8 cellular contexts compared by ENCODE assay signal in the genomic region with DNA sequence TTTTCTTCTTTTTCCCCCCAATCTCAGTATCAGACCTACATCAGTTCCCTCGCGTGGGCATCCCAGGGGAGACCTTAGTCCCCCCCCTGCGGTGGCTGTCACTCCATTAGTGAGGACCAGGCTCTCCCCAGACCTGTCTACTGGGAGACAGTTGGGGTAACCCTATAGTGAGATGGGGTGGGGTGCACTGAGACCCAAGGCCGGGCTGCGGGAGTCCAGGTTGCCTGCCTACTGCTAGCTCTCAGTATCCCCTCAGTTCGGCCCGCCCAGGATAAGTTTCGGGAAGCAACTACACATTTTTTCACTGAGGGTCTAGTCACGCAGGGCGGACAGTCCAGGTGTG. TPM values are rescaled to one million over a fixed set of nuclear protein-coding genes. Genes with fewer than 3 reads are reported as not detected.
DNase-seq lines count a peak whose midpoint lies in the region; ATAC-seq and TF ChIP-seq lines count a peak whose summit lies in the region.

No MANE protein-coding gene starts in this region.

- H3K27me3 ChIP-seq in A673 (replicated peaks; ENCODE audit: insufficient read depth, low read depth, low read length, poor library complexity) = no peaks in the 10 kb centered on the region
- H3K27me3 ChIP-seq in muscle layer of colon (ENCODE audit: control insufficient read depth in 1 of 2, insufficient read depth in 2 of 2, low read length in 2 of 2) = no peaks in the 10 kb centered on the region

- H3K4me1 ChIP-seq in A673 (ENCODE audit: insufficient read depth, low read length, poor library complexity, severe bottlenecking) (peaks cover 12% of the 10 kb centered on the region), muscle layer of colon (ENCODE audit: insufficient read depth, low read length) (peaks cover 19% of the 10 kb centered on the region)

- H3K27ac ChIP-seq in A673 (ENCODE audit: low read depth, low read length, poor library complexity, severe bottlenecking) = no peak overlapping the region
- H3K27ac ChIP-seq in muscle layer of colon (ENCODE audit: low read depth, low read length) = peak overlapping the region; percentile 47

- intact Hi-C loops in A673 (cut with micrococcal nuclease; ENCODE audit: unreplicated experiment) = no loop called here

- ATAC-seq in HG03460 (IDR thresholded peaks at IDR 0.05; ENCODE audit: unreplicated experiment) (peak; percentile 1), HG02970 (IDR thresholded peaks at IDR 0.05; ENCODE audit: low FRiP score, unreplicated experiment) (no peak), GM18498 (IDR thresholded peaks at IDR 0.05; ENCODE audit: unreplicated experiment) (no peak), GM21786 (IDR thresholded peaks at IDR 0.05; ENCODE audit: unreplicated experiment) (no peak)

- no peak for DNase-seq in A673 (ENCODE audit: low spot score)
- no peak for DNase-seq in choroid plexus epithelial cell (ENCODE audit: low read depth)
- no peak for DNase-seq in NCI-H526 treated with DMSO at 0.1 percent for 48 hours (lab: John Stamatoyannopoulos, UW)

- no peaks in the 10 kb centered on the region for H3K9me3 ChIP-seq in A673 (ENCODE audit: low read depth, low read length, poor library complexity, severe bottlenecking)
- H3K9me3 ChIP-seq in muscle layer of colon (ENCODE audit: low read length) = no peaks in the 10 kb centered on the region

- H3K4me3 ChIP-seq in A673 (ENCODE audit: low read depth, low read length, poor library complexity, severe bottlenecking) = peak overlapping the region; percentile 82
- peak overlapping the region; percentile 75 for H3K4me3 ChIP-seq in choroid plexus epithelial cell (ENCODE audit: low read depth, low read length)
- peak overlapping the region; percentile 37 to 77 for H3K4me3 ChIP-seq in muscle layer of colon (ENCODE audit: low read depth in 1 of 2, low read length in 2 of 2)

- BruUV-seq in A673 (replicated peaks; lab: Mats Ljungman, UMichigan) = no TSS peak

- H3K9ac ChIP-seq in muscle layer of colon (ENCODE audit: low read length) = peak overlapping the region; percentile 84

- no peaks in the 10 kb centered on the region for H3K36me3 ChIP-seq in A673 (ENCODE audit: insufficient read depth, low read length, poor library complexity, severe bottlenecking)
- H3K36me3 ChIP-seq in muscle layer of colon (ENCODE audit: insufficient read depth, low read length) = no peaks in the 10 kb centered on the region

- POLR2A ChIA-PET in A673 (lab: Charles Lee; ENCODE audit: low non-redundant PET) = no interaction called here

- CTCF ChIA-PET in A673 (lab: Charles Lee) = interaction anchor here (0.6 kb wide), 1 partner anchor 118 kb away, joined by 3 read pairs; a partner anchor contains a TSS

- TF ChIP-seq CTCF in A673 (conservative IDR thresholded peaks at IDR 0.05; ENCODE audit: low read depth, low read length) (no peak), choroid plexus epithelial cell (conservative IDR thresholded peaks at IDR 0.05; ENCODE audit: low read depth, low read length) (no peak)

RNA-seq across cellular contexts. Expression of a gene that starts 0.7 kb away (rescaled TPM):
- 60.9 and 75.3 TPM in 2 replicates for total RNA-seq in A673 (2021)
